In genomic region chr17:69900101-69900500, GRCh38 we compare ENCODE assay signal across 23 cellular contexts.
"Had no signal": no experiment of that assay in that cellular context is flagged by ENCODE, and none has a peak within 500 bp of the region (broad histone marks: within the 10 kb centered on the region; RNA-seq: fewer than 3 reads in every experiment).

No MANE protein-coding gene starts in this region.

- H3K27me3 ChIP-seq: hepatocyte, pancreas, right lobe of liver, tibial nerve, upper lobe of left lung, vagina had no signal

- H3K9me3 ChIP-seq: lower lobe of right lung, pancreas, prostate gland, right lobe of liver, tibial nerve, upper lobe of left lung, vagina had no signal

- ATAC-seq: left lobe of liver; lower lobe of right lung; naive thymus-derived CD8-positive, alpha-beta T cell; pancreas; stimulated activated memory B cell treated with anti-CD40 and anti-IgM and Interleukin-4, amounts not matched to agents 10 μg/mL and 1 μg/mL and 100 μg/mL, for 72 hours; stimulated activated naive CD8-positive, alpha-beta T cell treated with anti-CD3 and anti-CD28 coated beads, Interleukin-15, amount 100 ng/mL, for 72 hours had no signal

- H3K4me3 ChIP-seq: hepatocyte, lower lobe of right lung, pancreas, prostate gland, right lobe of liver, smooth muscle cell, tibial nerve, upper lobe of left lung, vagina had no signal

- H3K4me2 ChIP-seq: hepatocyte, smooth muscle cell had no signal

- H2AFZ ChIP-seq: hepatocyte had no signal

- DNase-seq: islet precursor cell; lower lobe of right lung; mammary epithelial cell; mesenchymal stem cell; naive thymus-derived CD8-positive, alpha-beta T cell; nucleus accumbens; pancreas; posterior cingulate gyrus; right lobe of liver; stimulated activated CD4-positive, alpha-beta T cell treated with anti-CD3 and anti-CD28 coated beads, Interleukin-1b, Interleukin-23, amount 100 ng/mL, for 48 hours; stimulated activated CD4-positive, alpha-beta T cell treated with anti-CD3 and anti-CD28 coated beads, Interleukin-2, amount 100 ng/mL, for 48 hours; stimulated activated CD4-positive, alpha-beta T cell treated with anti-CD3 and anti-CD28 coated beads, Interleukin-4, amount 100 ng/mL, for 4 hours; stimulated activated CD8-positive, alpha-beta memory T cell treated with anti-CD3 and anti-CD28 coated beads, Interleukin-4, amount 100 ng/mL, for 48 hours; stimulated activated naive CD4-positive, alpha-beta T cell treated with Interleukin-2 at 50 U/mL for 16 hours; stimulated activated naive CD8-positive, alpha-beta T cell treated with anti-CD3 and anti-CD28 coated beads, Interleukin-15, amount 100 ng/mL, for 72 hours; upper lobe of left lung had no signal

- H3K79me2 ChIP-seq: hepatocyte had no signal

- H3K27ac ChIP-seq: hepatocyte, lower lobe of right lung, pancreas, prostate gland, right lobe of liver, tibial nerve, upper lobe of left lung, vagina had no signal

- H3K4me1 ChIP-seq: lower lobe of right lung, pancreas, prostate gland, right lobe of liver, tibial nerve, upper lobe of left lung, vagina had no signal

- H3K36me3 ChIP-seq: lower lobe of right lung, pancreas, prostate gland, right lobe of liver, tibial nerve, upper lobe of left lung, vagina had no signal
